In genomic region chr18:31686572-31686971, GRCh38 we compare ENCODE assay signal across 1 cellular context.
TF ChIP-seq lines count a peak whose summit lies in the region.

No MANE protein-coding gene starts in this region.

TF ChIP-seq in GM12878, 131 proteins besides CTCF, POLR2A, EP300 and RAD21:
- TF ChIP-seq GABPA (IDR thresholded peaks at IDR 0.05; ENCODE audit: low read depth) (0 out of 2 replicates have a peak, but pooled peaks have one; percentile 13), BHLHE40 (IDR thresholded peaks at IDR 0.05; ENCODE audit: borderline replicate concordance in 1 of 2, low read depth in 2 of 2, low read length in 1 of 2) (no peak), FOXM1 (IDR thresholded peaks at IDR 0.05; ENCODE audit: low read depth, low read length) (0 out of 2 replicates have a peak, but pooled peaks have one; percentile 1)
